ENCODE assay signal across 8 cellular contexts in genomic region chr17:4480929-4481898, GRCh38. TPM values are rescaled to one million over a fixed set of nuclear protein-coding genes. Genes with fewer than 3 reads are reported as not detected.
DNase-seq lines count a peak whose midpoint lies in the region; ATAC-seq and TF ChIP-seq lines count a peak whose summit lies in the region.

No MANE protein-coding gene starts in this region.

- no CpG with 5 or more reads among the region's 14 CpGs for WGBS in mesendoderm (ENCODE audit: extremely low coverage, insufficient coverage, low lambda C conversion rate)

- no peak overlapping the region for H3K9ac ChIP-seq in mesendoderm (ENCODE audit: low read length)

- H3K36me3 ChIP-seq in breast epithelium (no peaks in the 10 kb centered on the region), mesendoderm (ENCODE audit: control insufficient read depth, insufficient read depth, low read length) (no peaks in the 10 kb centered on the region)

- no peak overlapping the region for H2BK5ac ChIP-seq in mesendoderm (ENCODE audit: low read length)

- H3K27ac ChIP-seq in breast epithelium (peak overlapping the region; percentile 68), mesendoderm (ENCODE audit: low read depth, low read length) (no peak overlapping the region)

- peaks cover 4 to 26% of the 10 kb centered on the region in 2 donors for H3K4me1 ChIP-seq in breast epithelium
- H3K4me1 ChIP-seq in mesendoderm (ENCODE audit: control insufficient read depth, low read depth, low read length): no peaks in the 10 kb centered on the region

- no peak overlapping the region for H2AK5ac ChIP-seq in mesendoderm (ENCODE audit: low read length)

- H2BK120ac ChIP-seq in mesendoderm (ENCODE audit: low read depth, low read length): no peak overlapping the region

- DNase-seq in breast epithelium (ENCODE audit: low spot score in 2 of 2) (no peak), MCF 10A (ENCODE audit: unreplicated experiment) (no peak), mesendoderm (no peak), AG20443 (ENCODE audit: low spot score) (no peak), iPS-NIHi7 (ENCODE audit: extremely low spot score) (no peak), glomerular visceral epithelial cell (ENCODE audit: extremely low spot score) (no peak)
- DNase-seq in activated T-cell treated with anti-CD3 and anti-CD28 coated beads, Interleukin-2, amount 50 U/mL, for 24 hours: peak; percentile 69

- no peaks in the 10 kb centered on the region for H3K9me3 Mint-ChIP-seq in MCF 10A (ENCODE audit: unreplicated experiment)
- no peaks in the 10 kb centered on the region for H3K9me3 Mint-ChIP-seq in activated T-cell treated with anti-CD3 and anti-CD28 coated beads, Interleukin-2, amount 50 U/mL, for 24 hours

- POLR2A ChIA-PET in MCF 10A (lab: Yijun Ruan, JAX): no interaction called here

- H3K4me2 ChIP-seq in mesendoderm (ENCODE audit: low read length): no peak overlapping the region

- H3K27me3 Mint-ChIP-seq in MCF 10A (ENCODE audit: insufficient read depth, unreplicated experiment): no peaks in the 10 kb centered on the region
- no peaks in the 10 kb centered on the region for H3K27me3 Mint-ChIP-seq in activated T-cell treated with anti-CD3 and anti-CD28 coated beads, Interleukin-2, amount 50 U/mL, for 24 hours

- H3K4me3 Mint-ChIP-seq in MCF 10A (ENCODE audit: unreplicated experiment): no peak overlapping the region
- peak overlapping the region; percentile 50 for H3K4me3 Mint-ChIP-seq in activated T-cell treated with anti-CD3 and anti-CD28 coated beads, Interleukin-2, amount 50 U/mL, for 24 hours

- TF ChIP-seq POLR2A in breast epithelium (IDR thresholded peaks at IDR 0.05): no peak

- no peaks in the 10 kb centered on the region for H3K79me1 ChIP-seq in mesendoderm (ENCODE audit: low read length)

- no peak overlapping the region for H2BK15ac ChIP-seq in mesendoderm (replicated peaks; ENCODE audit: low read depth)

- no TSS peak for BruUV-seq in MCF 10A (replicated peaks; lab: Mats Ljungman, UMichigan)

- H3K27ac Mint-ChIP-seq in MCF 10A (ENCODE audit: low read depth, unreplicated experiment): no peak overlapping the region
- H3K27ac Mint-ChIP-seq in activated T-cell treated with anti-CD3 and anti-CD28 coated beads, Interleukin-2, amount 50 U/mL, for 24 hours: peak overlapping the region; percentile 95

- CTCF ChIA-PET in MCF 10A (lab: Yijun Ruan, JAX): interaction anchor here (0.6 to 0.7 kb wide), 2 partner anchors 29 to 1723 kb away, joined by 3 to 4 read pairs; no protein-coding TSS in a partner anchor

- TF ChIP-seq CTCF in breast epithelium (IDR thresholded peaks at IDR 0.05) (no peak), MCF 10A (IDR thresholded peaks at IDR 0.05; ENCODE audit: unreplicated experiment) (no peak)

- intact Hi-C loops in breast epithelium (cut with DNase I; ENCODE audit: low total_unique reads) (loop anchor here (5.0 kb wide), 1 partner anchor 1689 kb away; no protein-coding TSS in a partner anchor), MCF 10A (cut with micrococcal nuclease) (no loop called here)

- no peak for ATAC-seq in GM21528 (IDR thresholded peaks at IDR 0.05; ENCODE audit: low FRiP score, unreplicated experiment)

- no peaks in the 10 kb centered on the region for H3K9me3 ChIP-seq in breast epithelium

- no peaks in the 10 kb centered on the region for H3K36me3 Mint-ChIP-seq in MCF 10A (ENCODE audit: insufficient read depth, unreplicated experiment)
- H3K36me3 Mint-ChIP-seq in activated T-cell treated with anti-CD3 and anti-CD28 coated beads, Interleukin-2, amount 50 U/mL, for 24 hours (ENCODE audit: low read depth): peaks cover 5% of the 10 kb centered on the region

- H3K79me2 ChIP-seq in mesendoderm (ENCODE audit: control insufficient read depth, insufficient read depth, low read length): no peaks in the 10 kb centered on the region

- H3K56ac ChIP-seq in mesendoderm (ENCODE audit: low read length): peak overlapping the region; percentile 2

- no peak overlapping the region for H4K8ac ChIP-seq in mesendoderm (ENCODE audit: low read depth, low read length)

- no peak overlapping the region for H3K4me3 ChIP-seq in breast epithelium
- H3K4me3 ChIP-seq in mesendoderm (ENCODE audit: low read length): no peak overlapping the region

- H3K4me1 Mint-ChIP-seq in MCF 10A (ENCODE audit: insufficient read depth, unreplicated experiment): peaks cover 9% of the 10 kb centered on the region
- H3K4me1 Mint-ChIP-seq in activated T-cell treated with anti-CD3 and anti-CD28 coated beads, Interleukin-2, amount 50 U/mL, for 24 hours (ENCODE audit: low read depth): peaks cover 45% of the 10 kb centered on the region

- no peak overlapping the region for H4K5ac ChIP-seq in mesendoderm (ENCODE audit: low read length)

- no peak overlapping the region for H3K4ac ChIP-seq in mesendoderm (ENCODE audit: low read depth, low read length)

- no peak overlapping the region for H3K23ac ChIP-seq in mesendoderm (ENCODE audit: low read length)

- H3K27me3 ChIP-seq in breast epithelium (no peaks in the 10 kb centered on the region), mesendoderm (ENCODE audit: insufficient read depth, low read length, poor library complexity) (no peaks in the 10 kb centered on the region)

- H3K18ac ChIP-seq in mesendoderm (ENCODE audit: low read length): no peak overlapping the region

RNA-seq across cellular contexts. Expression of gene SPNS2, which starts 17.5 kb away (rescaled TPM):
- 10 to 100 TPM in 2 of 3 donors, 1 to 10 TPM in 1; 5.3 to 14.1 (median 11.5) TPM for total RNA-seq in breast epithelium
- not detected in 2 replicates for total RNA-seq in MCF 10A (2022)
- 0.24 TPM for polyA plus RNA-seq in mesendoderm (2013, experiment 1 of 2)
- 0.15 TPM for polyA plus RNA-seq in mesendoderm (2013, experiment 2 of 2)

RNA-seq across cellular contexts. Expression of gene SPNS3, which starts 47.5 kb away (rescaled TPM):
- total RNA-seq in breast epithelium (under 1 TPM in 1 of 3 donors, not detected in 2; 0.15 TPM), MCF 10A (2022) (not detected in 2 replicates)
- 0.10 TPM for polyA plus RNA-seq in mesendoderm (2013, experiment 1 of 2)
- 0.06 TPM for polyA plus RNA-seq in mesendoderm (2013, experiment 2 of 2)
